ENCODE assay signal across 26 cellular contexts in genomic region chr13:51772781-51773180, GRCh38. TPM values are rescaled to one million over a fixed set of nuclear protein-coding genes. Genes with fewer than 3 reads are reported as not detected.
DNase-seq lines count a peak whose midpoint lies in the region; ATAC-seq and TF ChIP-seq lines count a peak whose summit lies in the region.
"Had no signal": no experiment of that assay in that cellular context is flagged by ENCODE, and none has a peak within 500 bp of the region (broad histone marks: within the 10 kb centered on the region; RNA-seq: fewer than 3 reads in every experiment).

No MANE protein-coding gene starts in this region.

- no peak overlapping the region for H2AFZ ChIP-seq in mammary epithelial cell (ENCODE audit: low read depth, low read length)
- H2AFZ ChIP-seq: GM23338 had no signal

- dilution Hi-C loops in mammary epithelial cell (cut with HindIII; ENCODE audit: low sequenced_read_pairs), result no loop called here

- no peaks in the 10 kb centered on the region for H4K20me1 ChIP-seq in mammary epithelial cell (ENCODE audit: insufficient read depth, low read length)

- TF ChIP-seq CTCF in breast epithelium (IDR thresholded peaks at IDR 0.05) (no peak), mammary epithelial cell (conservative IDR thresholded peaks at IDR 0.05 in 1 of 2, IDR thresholded peaks at IDR 0.05 in 1 of 2; ENCODE audit: extremely low read depth in 1 of 2, insufficient read depth in 1 of 2, low read depth in 1 of 2, low read length in 2 of 2) (no peak), osteocyte (IDR thresholded peaks at IDR 0.05) (no peak)

- H3K9me3 Mint-ChIP-seq in activated T-helper 17 cell treated with anti-CD3 and anti-CD28 coated beads, Interleukin-2, amount 50 U/mL, for 72 hours, result no peaks in the 10 kb centered on the region
- H3K9me3 Mint-ChIP-seq in osteocyte (ENCODE audit: unreplicated experiment), result no peaks in the 10 kb centered on the region
- H3K9me3 Mint-ChIP-seq: CD4-positive, alpha-beta T cell; H9 had no signal

- H3K4me1 Mint-ChIP-seq in activated T-helper 17 cell treated with anti-CD3 and anti-CD28 coated beads, Interleukin-2, amount 50 U/mL, for 72 hours, result no peaks in the 10 kb centered on the region
- H3K4me1 Mint-ChIP-seq in osteocyte (ENCODE audit: unreplicated experiment), result no peaks in the 10 kb centered on the region

- H3K27me3 ChIP-seq in breast epithelium, result no peaks in the 10 kb centered on the region
- H3K27me3 ChIP-seq in mammary epithelial cell (ENCODE audit: insufficient read depth, low read length), result no peaks in the 10 kb centered on the region
- H3K27me3 ChIP-seq: BLaER1 treated with 17β-estradiol and CSF1 and Interleukin-3, amounts not matched to agents 10 nM and 100 nM had no signal

- H3K4me1 ChIP-seq in breast epithelium (peaks cover 0 to 13% of the 10 kb centered on the region in 2 donors), mammary epithelial cell (ENCODE audit: insufficient read depth, low read length) (peaks cover 6% of the 10 kb centered on the region)

- H3K79me2 ChIP-seq in mammary epithelial cell (ENCODE audit: insufficient read depth, low read length), result no peaks in the 10 kb centered on the region

- no TSS peak for BruUV-seq in mammary epithelial cell (replicated peaks; lab: Mats Ljungman, UMichigan)

- no peak for ATAC-seq in activated T-helper 17 cell treated with anti-CD3 and anti-CD28 coated beads, Interleukin-2, amount 50 U/mL, for 72 hours (replicated peaks)
- ATAC-seq in GM21717 (IDR thresholded peaks at IDR 0.05; ENCODE audit: unreplicated experiment), result no peak

- H3K9ac ChIP-seq in mammary epithelial cell (ENCODE audit: insufficient read depth, low read length), result no peak overlapping the region
- H3K9ac ChIP-seq: BLaER1 treated with 17β-estradiol and CSF1 and Interleukin-3, amounts not matched to agents 10 nM and 100 nM; KMS-11; SK-N-SH had no signal

- no peak overlapping the region for H3K4me2 ChIP-seq in mammary epithelial cell (ENCODE audit: insufficient read depth, low read depth, low read length)
- H3K4me2 ChIP-seq: BLaER1 treated with 17β-estradiol and CSF1 and Interleukin-3, amounts not matched to agents 10 nM and 100 nM; GM23338; KMS-11; SK-N-SH had no signal

- DNase-seq in breast epithelium (ENCODE audit: low spot score in 2 of 2) (no peak), mammary epithelial cell (no peak), osteocyte (ENCODE audit: extremely low spot score, unreplicated experiment) (peak; percentile 40), RPMI8226 (no peak)
- DNase-seq in activated naive CD4-positive, alpha-beta T cell treated with anti-CD3 and anti-CD28 coated beads, Interleukin-2, amount 50 U/mL, for 16 hours, result no peak
- DNase-seq: CD4-positive, alpha-beta T cell; COR-L47; DMS53; H9; IMR-90; MM.1S; NCI-H1092; NCI-H1417 treated with DMSO at 0.1 percent for 48 hours; NCI-H1694 treated with DMSO at 0.1 percent for 48 hours; NCI-H2081; NCI-H226; NCI-H510A; NCI-H69; OCI-M1; SK-N-SH had no signal

- intact Hi-C loops in breast epithelium (cut with DNase I; ENCODE audit: low total_unique reads), result no loop called here
- intact Hi-C loops in mammary epithelial cell (cut with micrococcal nuclease), result no loop called here

- TF ChIP-seq POLR2A in breast epithelium (IDR thresholded peaks at IDR 0.05), result no peak

- H3K4me3 ChIP-seq in breast epithelium, result no peak overlapping the region
- H3K4me3 ChIP-seq in mammary epithelial cell (replicated peaks in 1 of 3; ENCODE audit: insufficient read depth in 1 of 3, low read depth in 2 of 3, low read length in 3 of 3), result no peak overlapping the region
- H3K4me3 ChIP-seq: BLaER1 treated with 17β-estradiol and CSF1 and Interleukin-3, amounts not matched to agents 10 nM and 100 nM; GM23338 had no signal

- 100% methylated on average over 1 of the region's 6 CpGs for WGBS in mammary epithelial cell (ENCODE audit: low coverage, missing lambda C conversion rate)

- H3K4me3 Mint-ChIP-seq in activated T-helper 17 cell treated with anti-CD3 and anti-CD28 coated beads, Interleukin-2, amount 50 U/mL, for 72 hours, result no peak overlapping the region
- H3K4me3 Mint-ChIP-seq in osteocyte (ENCODE audit: unreplicated experiment), result no peak overlapping the region
- H3K4me3 Mint-ChIP-seq: CD4-positive, alpha-beta T cell; GM23338; H9 had no signal

- H3K36me3 Mint-ChIP-seq in activated T-helper 17 cell treated with anti-CD3 and anti-CD28 coated beads, Interleukin-2, amount 50 U/mL, for 72 hours (ENCODE audit: low read depth), result peaks cover 15% of the 10 kb centered on the region
- H3K36me3 Mint-ChIP-seq in osteocyte (ENCODE audit: unreplicated experiment), result peaks cover 2% of the 10 kb centered on the region

- in situ Hi-C loops in mammary epithelial cell (cut with MboI; ENCODE audit: low sequenced_read_pairs in 2 of 2), result no loop called here

- H3K27ac ChIP-seq in breast epithelium (peak overlapping the region; percentile 89 to 97), mammary epithelial cell (ENCODE audit: insufficient read depth, low read depth, low read length) (no peak overlapping the region)
- H3K27ac ChIP-seq: BLaER1 treated with 17β-estradiol and CSF1 and Interleukin-3, amounts not matched to agents 10 nM and 100 nM; KMS-11 had no signal

- H3K36me3 ChIP-seq in breast epithelium, result no peaks in the 10 kb centered on the region
- H3K36me3 ChIP-seq in mammary epithelial cell (ENCODE audit: insufficient read depth, low read length), result no peaks in the 10 kb centered on the region

- CTCF ChIA-PET in mammary epithelial cell (lab: Charles Lee; ENCODE audit: low non-redundant PET), result no interaction called here

- H3K9me3 ChIP-seq in breast epithelium, result no peaks in the 10 kb centered on the region
- H3K9me3 ChIP-seq in mammary epithelial cell (replicated peaks; ENCODE audit: insufficient read depth, low read length), result no peaks in the 10 kb centered on the region
- H3K9me3 ChIP-seq: BLaER1 treated with 17β-estradiol and CSF1 and Interleukin-3, amounts not matched to agents 10 nM and 100 nM; SK-N-SH had no signal

- peak overlapping the region; percentile 65 for H3K27ac Mint-ChIP-seq in activated T-helper 17 cell treated with anti-CD3 and anti-CD28 coated beads, Interleukin-2, amount 50 U/mL, for 72 hours
- no peak overlapping the region for H3K27ac Mint-ChIP-seq in osteocyte (ENCODE audit: unreplicated experiment)
- H3K27ac Mint-ChIP-seq: CD4-positive, alpha-beta T cell; GM23338 had no signal

- H3K27me3 Mint-ChIP-seq in activated T-helper 17 cell treated with anti-CD3 and anti-CD28 coated beads, Interleukin-2, amount 50 U/mL, for 72 hours, result no peaks in the 10 kb centered on the region
- H3K27me3 Mint-ChIP-seq in osteocyte (ENCODE audit: unreplicated experiment), result no peaks in the 10 kb centered on the region
- H3K27me3 Mint-ChIP-seq: CD4-positive, alpha-beta T cell had no signal

RNA-seq across cellular contexts. Expression of gene DHRS12, which starts 31.2 kb away (rescaled TPM):
- total RNA-seq in breast epithelium (10 to 100 TPM; 16.2 to 35.7 (median 16.4) TPM), mammary epithelial cell (1 to 10 TPM; 5.5 to 8.7 TPM), osteocyte (9.2 and 9.3 TPM in 2 replicates)
- 4.0 TPM for polyA plus RNA-seq in mammary epithelial cell
- not detected for polyA minus RNA-seq in mammary epithelial cell
- total RNA-seq in activated T-helper 17 cell treated with anti-CD3 and anti-CD28 coated beads, Interleukin-2, amount 50 U/mL, for 72 hours, result 1 to 10 TPM; 5.0 to 9.6 TPM
- total RNA-seq: Daoy had no signal
